23 cellular contexts compared by ENCODE assay signal in genomic region chr3:17243616-17244015, GRCh38.
"Had no signal": no experiment of that assay in that cellular context is flagged by ENCODE, and none has a peak within 500 bp of the region (broad histone marks: within the 10 kb centered on the region; RNA-seq: fewer than 3 reads in every experiment).

No MANE protein-coding gene starts in this region.

- H3K36me3 ChIP-seq: SJSA1 had no signal

- ATAC-seq: HepG2, K562 had no signal

- H3K9ac ChIP-seq: KMS-11 had no signal

- DNase-seq: Kasumi-1, MM.1S, NCI-H1092 treated with DMSO at 0.1 percent for 48 hours, NCI-H1436, NCI-H187, NCI-H2029, NCI-H2081 treated with DMSO at 0.1 percent for 48 hours, NCI-H2171, NCI-H226, NCI-H446, NCI-H510A, NCI-H524 treated with DMSO at 0.1 percent for 48 hours, NCI-H69, NCI-H774, Right ventricle myocardium superior, RPMI8226, SIG-M5 had no signal

- H3K27me3 ChIP-seq: SJSA1 had no signal

- H3K27ac ChIP-seq: KMS-11, SJSA1, SK-N-MC had no signal

- H3K9me3 ChIP-seq: SJSA1 had no signal

- H3K4me3 ChIP-seq: K562, SJSA1, SK-N-MC had no signal

- H3K4me2 ChIP-seq: KMS-11 had no signal

- H3K4me1 ChIP-seq: SJSA1 had no signal

- FAIRE-seq: HepG2, K562, RCC 7860 had no signal
